Comparison of ENCODE assay signal across 20 cellular contexts in the genomic region with DNA sequence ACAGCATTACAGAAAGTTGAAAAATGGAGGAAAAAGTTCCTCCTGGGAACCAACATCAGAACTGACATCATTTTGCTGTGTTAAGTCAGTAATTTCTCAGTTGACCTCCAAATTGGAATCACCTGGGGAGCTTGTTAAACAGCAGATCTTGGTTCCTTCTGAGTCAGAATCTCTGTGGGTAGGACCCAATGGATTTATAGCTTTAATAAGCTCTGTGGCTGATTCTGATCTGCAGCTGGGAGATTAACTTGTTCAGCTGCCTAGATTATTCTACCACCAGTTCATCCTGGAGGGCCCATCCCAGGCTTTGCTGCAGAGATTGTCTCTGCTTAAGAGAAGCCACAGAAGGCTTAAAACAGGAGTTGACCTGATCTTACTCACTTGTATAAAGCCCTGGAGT.
DNase-seq lines count a peak whose midpoint lies in the region; ATAC-seq and TF ChIP-seq lines count a peak whose summit lies in the region.
"Had no signal": no experiment of that assay in that cellular context is flagged by ENCODE, and none has a peak within 500 bp of the region (broad histone marks: within the 10 kb centered on the region; RNA-seq: fewer than 3 reads in every experiment).

No MANE protein-coding gene starts in this region.

- no peaks in the 10 kb centered on the region for H3K79me2 ChIP-seq in PC-3 (ENCODE audit: low read length)

- H3K27ac ChIP-seq in PC-3 (ENCODE audit: low read length), result no peak overlapping the region
- H3K27ac ChIP-seq: pancreas, right lobe of liver, vagina had no signal

- peaks cover 0 to 6% (median 5%) of the 10 kb centered on the region in 3 donors for H3K9me3 Mint-ChIP-seq in T-cell
- H3K9me3 Mint-ChIP-seq in nephron progenitor cell, result peaks cover 6% of the 10 kb centered on the region

- H3K9me3 ChIP-seq in PC-3 (ENCODE audit: low read length), result no peaks in the 10 kb centered on the region
- H3K9me3 ChIP-seq: pancreas, right lobe of liver, vagina had no signal

- ATAC-seq in PC-3, result no peak
- no peak for ATAC-seq in T-cell (replicated peaks in 1 of 4)
- ATAC-seq: pancreas, right lobe of liver had no signal

- H3K27me3 ChIP-seq in PC-3 (ENCODE audit: low read length), result no peaks in the 10 kb centered on the region
- H3K27me3 ChIP-seq: pancreas, right lobe of liver, vagina had no signal

- TF ChIP-seq CTCF in AG04449 (IDR thresholded peaks at IDR 0.05; ENCODE audit: insufficient read depth, low read length, missing control alignments) (no peak), PC-3 (conservative IDR thresholded peaks at IDR 0.05; ENCODE audit: low read depth, low read length) (no peak), fibroblast of mammary gland (conservative IDR thresholded peaks at IDR 0.05; ENCODE audit: control insufficient read depth, insufficient read depth, low read depth, low read length) (no peak), nephron progenitor cell (IDR thresholded peaks at IDR 0.05) (no peak)

- DNase-seq in AG04449 (ENCODE audit: low read depth, low spot score), result peak; percentile 7
- peak; percentile 16 for DNase-seq in GM04503 (ENCODE audit: low read depth)
- DNase-seq in PC-3, result peak; percentile 31
- peak; percentile 89 for DNase-seq in fibroblast of mammary gland (ENCODE audit: low read depth)
- DNase-seq in dedifferentiated amniotic fluid mesenchymal stem cell (ENCODE audit: extremely low spot score), result no peak
- no peak for DNase-seq in T-cell
- DNase-seq in GM19238 (ENCODE audit: insufficient read length, low spot score), result no peak
- no peak for DNase-seq in nephron progenitor cell
- DNase-seq: activated CD4-positive, alpha-beta T cell treated with anti-CD3 and anti-CD28 coated beads, Interleukin-2, amount 50 U/mL, for 48 hours; activated CD4-positive, CD25-positive, alpha-beta regulatory T cell; activated CD8-positive, alpha-beta memory T cell treated with anti-CD3 and anti-CD28 coated beads, Interleukin-2, amount 50 U/mL, for 48 hours; CD4-positive, alpha-beta memory T cell; NCI-H1092; NCI-H187; pancreas; right lobe of liver; stimulated activated naive CD4-positive, alpha-beta T cell treated with Interleukin-2 at 50 U/mL for 16 hours had no signal

- H3K27ac Mint-ChIP-seq in T-cell, result no peak overlapping the region
- no peak overlapping the region for H3K27ac Mint-ChIP-seq in nephron progenitor cell
- H3K27ac Mint-ChIP-seq: activated naive CD8-positive, alpha-beta T cell; CD4-positive, alpha-beta memory T cell; nephron had no signal

- H3K27me3 Mint-ChIP-seq in T-cell (no peaks in the 10 kb centered on the region), nephron progenitor cell (ENCODE audit: low read depth, poor library complexity) (peaks cover 3% of the 10 kb centered on the region)
- H3K27me3 Mint-ChIP-seq: activated naive CD8-positive, alpha-beta T cell had no signal

- intact Hi-C loops in PC-3 (cut with micrococcal nuclease), result no loop called here

- no TSS peak for BruUV-seq in PC-3 (replicated peaks; lab: Mats Ljungman, UMichigan)

- no peaks in the 10 kb centered on the region; the same call in 1 of the 2 replicates for H3K36me3 ChIP-seq in PC-3 (ENCODE audit: low read depth, low read length)
- H3K36me3 ChIP-seq: pancreas, right lobe of liver, vagina had no signal

- POLR2A ChIA-PET in AG04449 (lab: Yijun Ruan, JAX), result no interaction called here
- POLR2A ChIA-PET in PC-3 (lab: Charles Lee; ENCODE audit: unreplicated experiment), result no interaction called here
- POLR2A ChIA-PET in T-cell (lab: Charles Lee), result no interaction called here

- H4K20me1 ChIP-seq in PC-3 (ENCODE audit: low read length), result no peaks in the 10 kb centered on the region

- H3K4me3 ChIP-seq in AG04449 (ENCODE audit: low read depth, low read length) (no peak overlapping the region), PC-3 (ENCODE audit: low read length) (no peak overlapping the region), fibroblast of mammary gland (ENCODE audit: control insufficient read depth, low read depth, low read length) (no peak overlapping the region)
- H3K4me3 ChIP-seq: pancreas, right lobe of liver, vagina had no signal

- peaks cover 7% of the 10 kb centered on the region for H3K4me1 ChIP-seq in PC-3 (ENCODE audit: insufficient read depth, low read length)
- H3K4me1 ChIP-seq: vagina had no signal

- H3F3A ChIP-seq in PC-3 (ENCODE audit: low read length, unreplicated experiment), result no peaks in the 10 kb centered on the region

- CTCF ChIA-PET in AG04449 (lab: Yijun Ruan, JAX), result interaction anchor here (1.1 kb wide), 1 partner anchor 183 kb away, joined by 3 read pairs; no protein-coding TSS in a partner anchor
- CTCF ChIA-PET in PC-3 (lab: Charles Lee), result no interaction called here
- CTCF ChIA-PET in T-cell (lab: Charles Lee), result no interaction called here

- no peak overlapping the region for H3K4me3 Mint-ChIP-seq in T-cell
- no peak overlapping the region for H3K4me3 Mint-ChIP-seq in nephron progenitor cell
- H3K4me3 Mint-ChIP-seq: activated naive CD8-positive, alpha-beta T cell; CD4-positive, alpha-beta memory T cell; nephron had no signal

- H3K36me3 Mint-ChIP-seq in T-cell (peaks cover 5% of the 10 kb centered on the region), nephron progenitor cell (ENCODE audit: low read depth) (peaks cover 7% of the 10 kb centered on the region)

- no peak overlapping the region for H2AFZ ChIP-seq in PC-3 (ENCODE audit: low read length)

- no peak overlapping the region for H3K4me2 ChIP-seq in PC-3 (ENCODE audit: low read length)

- H3K9ac ChIP-seq in PC-3 (ENCODE audit: low read length), result no peak overlapping the region

- H3K4me1 Mint-ChIP-seq in T-cell (peaks cover 0 to 6% (median 2%) of the 10 kb centered on the region in 3 donors), nephron progenitor cell (peaks cover 19% of the 10 kb centered on the region)

- no peaks in the 10 kb centered on the region for H3K9me2 ChIP-seq in PC-3 (replicated peaks; ENCODE audit: low read length)

Comparison
In these comparisons a context has a peak if more than half of its experiments do, and no peak if none do; other contexts are left out.
1. DNase-seq: peak in AG04449 (single experiment), GM04503 (single experiment), PC-3 (single experiment) and fibroblast of mammary gland (single experiment); none in dedifferentiated amniotic fluid mesenchymal stem cell (single experiment), T-cell (0 of 34), GM19238 (single experiment) and nephron progenitor cell (single experiment).